ENCODE assay signal across 19 cellular contexts in the genomic region with DNA sequence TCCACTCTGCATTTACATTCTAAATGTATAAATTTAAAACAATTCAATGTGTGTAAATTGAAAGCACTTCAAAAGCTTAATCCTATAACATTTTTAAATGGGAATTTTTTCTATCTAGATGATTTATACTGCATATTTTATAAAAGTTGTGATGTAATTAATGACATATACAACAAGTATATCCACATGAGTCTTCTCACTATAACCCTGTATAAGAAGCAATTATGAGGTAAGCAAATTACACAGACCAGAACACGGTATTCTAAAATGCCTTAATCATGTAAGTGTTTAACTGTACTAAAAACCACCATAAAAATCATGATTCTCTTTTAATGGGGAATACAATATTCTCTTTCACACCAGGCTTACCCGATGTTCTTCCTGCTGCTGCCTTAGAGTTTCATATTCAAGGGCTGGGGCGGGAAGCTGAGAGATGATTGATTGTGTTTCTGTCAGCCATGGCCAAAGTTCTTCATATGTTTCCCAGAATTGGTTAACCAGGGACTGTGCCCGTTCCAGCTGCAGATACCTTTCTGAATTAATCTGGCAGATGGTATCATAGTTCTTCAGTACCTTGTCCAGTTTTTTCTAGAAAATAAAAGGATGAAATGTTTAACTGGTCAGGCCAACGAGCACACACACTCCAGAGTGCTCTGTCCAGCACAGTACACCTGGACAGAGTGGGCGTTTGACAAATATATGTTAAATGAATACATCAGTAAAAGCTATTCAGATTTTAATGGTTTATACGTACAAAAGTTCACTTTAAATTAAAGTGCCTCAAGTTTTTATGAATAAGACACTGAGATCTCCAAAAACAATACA.
A peak's percentile ranks its signal among the peaks of the same experiment; 100 is the strongest.
DNase-seq lines count a peak whose midpoint lies in the region; ATAC-seq, FAIRE-seq and TF ChIP-seq lines count a peak whose summit lies in the region.
"Had no signal": no experiment of that assay in that cellular context is flagged by ENCODE, and none has a peak within 500 bp of the region (broad histone marks: within the 10 kb centered on the region; RNA-seq: fewer than 3 reads in every experiment).

No MANE protein-coding gene starts in this region.

- no peak overlapping the region for H3K4me3 Mint-ChIP-seq in glutamatergic neuron (ENCODE audit: unreplicated experiment)
- H3K4me3 Mint-ChIP-seq: activated CD4-positive, alpha-beta T cell treated with anti-CD3 and anti-CD28 coated beads for 36 hours; activated naive CD4-positive, alpha-beta T cell treated with anti-CD3 and anti-CD28 coated beads for 36 hours; B cell; H9 had no signal

- H3K36me3 ChIP-seq in endocrine pancreas (ENCODE audit: control insufficient read depth, insufficient read depth, low read length), result no peaks in the 10 kb centered on the region
- H3K36me3 ChIP-seq in rectal smooth muscle tissue (ENCODE audit: control insufficient read depth, insufficient read depth, low read length), result peaks cover 8% of the 10 kb centered on the region

- peak overlapping the region; percentile 77 for H3K27ac ChIP-seq in rectal smooth muscle tissue (ENCODE audit: low read depth, low read length)
- H3K27ac ChIP-seq: RWPE1 had no signal

- H3K27me3 Mint-ChIP-seq in glutamatergic neuron (ENCODE audit: unreplicated experiment), result peaks cover 3% of the 10 kb centered on the region
- H3K27me3 Mint-ChIP-seq: activated CD4-positive, alpha-beta T cell treated with anti-CD3 and anti-CD28 coated beads for 36 hours; B cell had no signal

- H3K9me3 ChIP-seq in endocrine pancreas (ENCODE audit: control insufficient read depth, low read length), result no peaks in the 10 kb centered on the region

- ATAC-seq in GM19324 (IDR thresholded peaks at IDR 0.05; ENCODE audit: low FRiP score, unreplicated experiment) (no peak), HG02763 (IDR thresholded peaks at IDR 0.05; ENCODE audit: unreplicated experiment) (no peak)
- ATAC-seq: activated CD4-positive, alpha-beta T cell treated with anti-CD3 and anti-CD28 coated beads for 36 hours had no signal

- peaks cover 12% of the 10 kb centered on the region for H3K9me3 Mint-ChIP-seq in glutamatergic neuron (ENCODE audit: unreplicated experiment)
- H3K9me3 Mint-ChIP-seq: H9 had no signal

- TF ChIP-seq POLR2A in H54 (IDR thresholded peaks at IDR 0.05; ENCODE audit: low read depth, low read length), result no peak

- H3K4me1 Mint-ChIP-seq in glutamatergic neuron (ENCODE audit: low read depth, unreplicated experiment), result peaks cover 11% of the 10 kb centered on the region
- H3K4me1 Mint-ChIP-seq: activated CD4-positive, alpha-beta T cell treated with anti-CD3 and anti-CD28 coated beads for 36 hours; B cell had no signal

- no peak for TF ChIP-seq CTCF in glutamatergic neuron (IDR thresholded peaks at IDR 0.05; ENCODE audit: partially characterized antibody, unreplicated experiment)

- no peaks in the 10 kb centered on the region for H3K36me3 Mint-ChIP-seq in glutamatergic neuron (ENCODE audit: unreplicated experiment)

- peak; percentile 50 for FAIRE-seq in H54 (lab: Jason Lieb, UNC)

- H3K27ac Mint-ChIP-seq in glutamatergic neuron (ENCODE audit: unreplicated experiment), result no peak overlapping the region
- H3K27ac Mint-ChIP-seq: activated CD4-positive, alpha-beta T cell treated with anti-CD3 and anti-CD28 coated beads for 36 hours; activated naive CD4-positive, alpha-beta T cell treated with anti-CD3 and anti-CD28 coated beads for 36 hours; B cell had no signal

- H3K27me3 ChIP-seq in endocrine pancreas (ENCODE audit: control insufficient read depth, insufficient read depth, low read length) (no peaks in the 10 kb centered on the region), rectal smooth muscle tissue (ENCODE audit: control insufficient read depth, insufficient read depth, low read length) (no peaks in the 10 kb centered on the region)

- H3K4me3 ChIP-seq in endocrine pancreas (ENCODE audit: control insufficient read depth, insufficient read depth, low read length), result peak overlapping the region; percentile 36
- H3K4me3 ChIP-seq in rectal smooth muscle tissue (ENCODE audit: low read length), result no peak overlapping the region

- H3K9ac ChIP-seq in endocrine pancreas (ENCODE audit: control insufficient read depth, insufficient read depth, low read length), result no peak overlapping the region
- H3K9ac ChIP-seq in rectal smooth muscle tissue (ENCODE audit: low read length), result no peak overlapping the region

- DNase-seq in H54 (ENCODE audit: insufficient read length, low spot score), result no peak
- peak; percentile 6 for DNase-seq in NCI-H2227 treated with DMSO at 0.1 percent for 48 hours (lab: John Stamatoyannopoulos, UW)
- DNase-seq in activated T-cell treated with anti-CD3 and anti-CD28 coated beads for 4 hours, result no peak
- no peak for DNase-seq in glutamatergic neuron
- DNase-seq: activated CD4-positive, alpha-beta T cell treated with anti-CD3 and anti-CD28 coated beads for 36 hours; activated CD8-positive, alpha-beta memory T cell treated with anti-CD3 and anti-CD28 coated beads, Interleukin-2, amount 50 U/mL, for 48 hours; activated naive CD4-positive, alpha-beta T cell treated with anti-CD3 and anti-CD28 coated beads for 36 hours; DMS153; H9; mesendoderm; nucleus accumbens; stimulated activated CD4-positive, alpha-beta T cell treated with anti-CD3 and anti-CD28 coated beads, Interleukin-4, amount 100 ng/mL, for 24 hours; T-helper 2 cell had no signal

- H3K4me1 ChIP-seq in endocrine pancreas (ENCODE audit: control insufficient read depth, insufficient read depth, low read length) (peaks cover 38% of the 10 kb centered on the region), rectal smooth muscle tissue (ENCODE audit: control insufficient read depth, insufficient read depth, low read length) (peaks cover 34% of the 10 kb centered on the region)
